8 cellular contexts compared by ENCODE assay signal in the genomic region with DNA sequence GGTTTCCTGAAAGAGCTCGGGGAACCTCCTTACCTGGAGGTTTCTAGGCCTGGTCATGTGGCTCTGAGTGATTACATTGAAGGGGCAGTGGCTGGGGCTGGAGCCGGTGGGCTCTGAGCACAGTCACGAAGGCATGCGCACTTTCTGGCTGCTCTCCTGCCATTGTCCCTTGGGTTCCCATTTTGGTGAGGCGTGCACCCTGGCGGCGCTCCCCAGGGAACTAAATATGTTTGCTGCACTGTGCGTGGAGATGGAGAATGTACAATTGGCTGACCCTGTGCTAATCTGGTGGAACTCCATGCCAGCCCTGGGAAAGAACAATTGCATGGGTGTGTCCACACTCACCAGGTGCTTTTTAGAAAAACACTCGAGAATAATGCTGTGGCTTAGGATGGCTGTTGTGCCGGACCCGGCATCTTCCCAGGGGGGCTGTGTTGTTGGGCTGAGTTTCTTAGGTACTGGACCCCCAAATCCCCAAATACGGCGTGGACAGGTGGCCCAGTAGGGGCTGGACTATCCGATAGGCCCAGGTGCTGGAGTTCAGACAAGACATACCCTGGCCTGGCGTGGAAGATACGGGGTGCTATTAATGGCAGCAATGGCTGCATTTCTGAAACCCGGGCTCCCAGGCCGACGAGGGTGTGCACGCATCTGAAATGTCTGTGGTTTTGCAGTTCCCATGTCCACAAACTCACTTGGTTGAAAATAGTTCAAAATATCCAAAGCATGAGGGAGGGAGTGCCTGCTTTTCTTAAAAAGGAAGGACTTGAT.
DNase-seq lines count a peak whose midpoint lies in the region; ATAC-seq and TF ChIP-seq lines count a peak whose summit lies in the region.

No MANE protein-coding gene starts in this region.

- H3K4ac ChIP-seq in mesendoderm (ENCODE audit: low read depth, low read length) = no peak overlapping the region

- peak overlapping the region; percentile 18 for H3K27ac Mint-ChIP-seq in activated naive CD8-positive, alpha-beta T cell
- no peak overlapping the region for H3K27ac Mint-ChIP-seq in activated naive CD8-positive, alpha-beta T cell treated with anti-CD3 and anti-CD28 coated beads, Interleukin-2, amount 50 U/mL, for 24 hours

- H3K27me3 Mint-ChIP-seq in activated naive CD8-positive, alpha-beta T cell = no peaks in the 10 kb centered on the region
- H3K27me3 Mint-ChIP-seq in activated naive CD8-positive, alpha-beta T cell treated with anti-CD3 and anti-CD28 coated beads, Interleukin-2, amount 50 U/mL, for 24 hours = no peaks in the 10 kb centered on the region

- H3K9me3 Mint-ChIP-seq in activated naive CD8-positive, alpha-beta T cell (ENCODE audit: low read depth) = no peaks in the 10 kb centered on the region
- no peaks in the 10 kb centered on the region for H3K9me3 Mint-ChIP-seq in activated naive CD8-positive, alpha-beta T cell treated with anti-CD3 and anti-CD28 coated beads, Interleukin-2, amount 50 U/mL, for 24 hours

- no peak for TF ChIP-seq CTCF in astrocyte of the spinal cord (IDR thresholded peaks at IDR 0.05; ENCODE audit: low read depth, low read length)

- H3K4me1 Mint-ChIP-seq in activated naive CD8-positive, alpha-beta T cell (ENCODE audit: low read depth) = peaks cover 57% of the 10 kb centered on the region
- H3K4me1 Mint-ChIP-seq in activated naive CD8-positive, alpha-beta T cell treated with anti-CD3 and anti-CD28 coated beads, Interleukin-2, amount 50 U/mL, for 24 hours = peaks cover 45% of the 10 kb centered on the region

- H2AK5ac ChIP-seq in mesendoderm (ENCODE audit: low read length) = no peak overlapping the region

- in situ Hi-C loops in astrocyte of the spinal cord (cut with HindIII; ENCODE audit: low sequenced_read_pairs) = no loop called here

- H3K79me2 ChIP-seq in mesendoderm (ENCODE audit: control insufficient read depth, insufficient read depth, low read length) = peaks cover 28% of the 10 kb centered on the region

- H3K36me3 ChIP-seq in mesendoderm (ENCODE audit: control insufficient read depth, insufficient read depth, low read length) (no peaks in the 10 kb centered on the region), urinary bladder (ENCODE audit: insufficient read depth) (no peaks in the 10 kb centered on the region)

- H3K56ac ChIP-seq in mesendoderm (ENCODE audit: low read length) = peak overlapping the region; percentile 93

- no peak overlapping the region for H2BK120ac ChIP-seq in mesendoderm (ENCODE audit: low read depth, low read length)

- H3K36me3 Mint-ChIP-seq in activated naive CD8-positive, alpha-beta T cell = no peaks in the 10 kb centered on the region
- H3K36me3 Mint-ChIP-seq in activated naive CD8-positive, alpha-beta T cell treated with anti-CD3 and anti-CD28 coated beads, Interleukin-2, amount 50 U/mL, for 24 hours (ENCODE audit: low read depth) = no peaks in the 10 kb centered on the region

- H2BK15ac ChIP-seq in mesendoderm (replicated peaks; ENCODE audit: low read depth) = no peak overlapping the region

- no peaks in the 10 kb centered on the region for H3K27me3 ChIP-seq in mesendoderm (ENCODE audit: insufficient read depth, low read length, poor library complexity)

- no peak overlapping the region for H3K23ac ChIP-seq in mesendoderm (ENCODE audit: low read length)

- H3K4me1 ChIP-seq in mesendoderm (ENCODE audit: control insufficient read depth, low read depth, low read length) = peaks cover 22% of the 10 kb centered on the region
- no peaks in the 10 kb centered on the region for H3K4me1 ChIP-seq in urinary bladder (ENCODE audit: insufficient read depth)

- no peak overlapping the region for H2BK5ac ChIP-seq in mesendoderm (ENCODE audit: low read length)

- no CpG with 5 or more reads among the region's 20 CpGs for WGBS in mesendoderm (ENCODE audit: extremely low coverage, insufficient coverage, low lambda C conversion rate)
- 47% methylated on average over 20 of the region's 20 CpGs for WGBS in urinary bladder

- peak overlapping the region; percentile 10 for H3K4me3 Mint-ChIP-seq in activated naive CD8-positive, alpha-beta T cell
- H3K4me3 Mint-ChIP-seq in activated naive CD8-positive, alpha-beta T cell treated with anti-CD3 and anti-CD28 coated beads, Interleukin-2, amount 50 U/mL, for 24 hours = no peak overlapping the region

- peak overlapping the region; percentile 94 for H3K27ac ChIP-seq in mesendoderm (ENCODE audit: low read depth, low read length)
- H3K27ac ChIP-seq in urinary bladder (ENCODE audit: low read depth) = peak overlapping the region; percentile 87

- no peak overlapping the region for H3K4me2 ChIP-seq in mesendoderm (ENCODE audit: low read length)

- peak overlapping the region; percentile 60 for H3K18ac ChIP-seq in mesendoderm (ENCODE audit: low read length)

- H3K9ac ChIP-seq in mesendoderm (ENCODE audit: low read length) = peak overlapping the region; percentile 77

- no peak for DNase-seq in activated naive CD8-positive, alpha-beta T cell treated with anti-CD3 and anti-CD28 coated beads, Interleukin-2, amount 50 U/mL, for 24 hours
- peak; percentile 69 for DNase-seq in astrocyte of the spinal cord (ENCODE audit: low read depth, low spot score)
- DNase-seq in mesendoderm = no peak
- DNase-seq in NCI-H446 (lab: John Stamatoyannopoulos, UW) = no peak

- H4K5ac ChIP-seq in mesendoderm (ENCODE audit: low read length) = no peak overlapping the region

- ATAC-seq in activated naive CD8-positive, alpha-beta T cell treated with anti-CD3 and anti-CD28 coated beads, Interleukin-2, amount 50 U/mL, for 24 hours = no peak
- ATAC-seq in GM19455 (IDR thresholded peaks at IDR 0.05; ENCODE audit: unreplicated experiment) = no peak
- ATAC-seq in GM21515 (IDR thresholded peaks at IDR 0.05; ENCODE audit: unreplicated experiment) = no peak

- H4K8ac ChIP-seq in mesendoderm (ENCODE audit: low read depth, low read length) = no peak overlapping the region

- H3K4me3 ChIP-seq in astrocyte of the spinal cord (ENCODE audit: low read depth, low read length) = no peak overlapping the region
- H3K4me3 ChIP-seq in mesendoderm (ENCODE audit: low read length) = no peak overlapping the region
- no peak overlapping the region for H3K4me3 ChIP-seq in urinary bladder (ENCODE audit: low read depth, low read length)

- H3K79me1 ChIP-seq in mesendoderm (ENCODE audit: low read length) = peaks cover 18% of the 10 kb centered on the region
